In genomic region chr14:104769324-104770071, GRCh38 we compare ENCODE assay signal across 26 cellular contexts. TPM values are rescaled to one million over a fixed set of nuclear protein-coding genes. Genes with fewer than 3 reads are reported as not detected.
A peak's percentile ranks its signal among the peaks of the same experiment; 100 is the strongest.
DNase-seq lines count a peak whose midpoint lies in the region; ATAC-seq, FAIRE-seq and TF ChIP-seq lines count a peak whose summit lies in the region.
"Had no signal": no experiment of that assay in that cellular context is flagged by ENCODE, and none has a peak within 500 bp of the region (broad histone marks: within the 10 kb centered on the region; RNA-seq: fewer than 3 reads in every experiment).

No MANE protein-coding gene starts in this region.

- FAIRE-seq in GM12878 (lab: Jason Lieb, UNC) = no peak
- FAIRE-seq: endometrium, small intestine had no signal

- no peak overlapping the region for H3K4me2 ChIP-seq in SK-N-SH
- H3K4me2 ChIP-seq in Loucy (ENCODE audit: low read depth, low read length, poor library complexity, severe bottlenecking) = peak overlapping the region; percentile 52
- H3K4me2 ChIP-seq in GM12878 (ENCODE audit: control insufficient read depth, insufficient read depth) = no peak overlapping the region

- H4K20me1 ChIP-seq in SK-N-SH (ENCODE audit: insufficient read depth) = no peaks in the 10 kb centered on the region
- no peaks in the 10 kb centered on the region for H4K20me1 ChIP-seq in Loucy (ENCODE audit: insufficient read depth, low read length, poor library complexity, severe bottlenecking)
- H4K20me1 ChIP-seq in GM12878 (ENCODE audit: control insufficient read depth, insufficient read depth) = no peaks in the 10 kb centered on the region

- H3K27me3 Mint-ChIP-seq in neural crest cell (ENCODE audit: low read depth) = no peaks in the 10 kb centered on the region
- no peaks in the 10 kb centered on the region for H3K27me3 Mint-ChIP-seq in CD8-positive, alpha-beta memory T cell
- H3K27me3 Mint-ChIP-seq: activated naive CD8-positive, alpha-beta T cell treated with anti-CD3 and anti-CD28 coated beads, Interleukin-2, amount 10 ng/mL, durations not matched to agents 7 days and 5 days; B cell had no signal

- no peak overlapping the region; a peak in 1 of 4 replicates for H3K27ac ChIP-seq in SK-N-SH (ENCODE audit: low read depth in 2 of 2, low read length in 1 of 2)
- no peak overlapping the region for H3K27ac ChIP-seq in GM12878 (ENCODE audit: control insufficient read depth, insufficient read depth)
- H3K27ac ChIP-seq in suprapubic skin = no peak overlapping the region
- no peak overlapping the region for H3K27ac ChIP-seq in CD8-positive, alpha-beta memory T cell (ENCODE audit: low read depth, low read length)
- H3K27ac ChIP-seq: brain microvascular endothelial cell, left lung, SJSA1 had no signal

- H3F3A ChIP-seq in SK-N-SH (replicated peaks; ENCODE audit: insufficient read depth) = peaks cover 32% of the 10 kb centered on the region
- H3F3A ChIP-seq in Loucy (ENCODE audit: low read depth) = peaks cover 3% of the 10 kb centered on the region; the same call in 1 of the 2 replicates

- H3K4me1 Mint-ChIP-seq in neural crest cell = peaks cover 21% of the 10 kb centered on the region
- H3K4me1 Mint-ChIP-seq in CD8-positive, alpha-beta memory T cell = peaks cover 0 to 15% (median 3%) of the 10 kb centered on the region in 3 donors

- CTCF ChIA-PET in SK-N-SH (lab: Yijun Ruan, JAX) = interaction anchor here (0.9 to 6.5 kb wide), 26 partner anchors 8 to 249 kb away, joined by 3 to 85 read pairs (median 8); partner anchors contain the start of genes AKT1, CEP170B, SIVA1 and ZBTB42
- CTCF ChIA-PET in GM12878 (lab: Yijun Ruan, JAX) = interaction anchor here (0.6 to 3.0 kb wide), 6 partner anchors 17 to 79 kb away, joined by 3 to 48 read pairs (median 10); partner anchors contain the start of gene SIVA1
- CTCF ChIA-PET in CD8-positive, alpha-beta memory T cell (lab: Charles Lee) = interaction anchor here (1.0 to 8.7 kb wide), 10 partner anchors 8 to 102 kb away, joined by 3 to 118 read pairs (median 8); partner anchors contain the start of gene SIVA1

- RAD21 ChIA-PET in GM12878 (lab: Charles Lee; ENCODE audit: unreplicated experiment) = interaction anchor here (1.7 to 3.5 kb wide), 2 partner anchors 17 to 57 kb away, joined by 8 to 33 read pairs; partner anchors contain the start of gene SIVA1

- TF ChIP-seq CTCF in SK-N-SH (IDR thresholded peaks at IDR 0.05) (no peak), Loucy (conservative IDR thresholded peaks at IDR 0.05; ENCODE audit: low read length) (no peak), GM12878 (IDR thresholded peaks at IDR 0.05 in 2 of 3, conservative IDR thresholded peaks at IDR 0.05 in 1 of 3; ENCODE audit: control insufficient read depth in 2 of 3, extremely low read depth in 1 of 3, insufficient read depth in 1 of 3, low read depth in 3 of 3, low read length in 3 of 3) (no peak), neural crest cell (conservative IDR thresholded peaks at IDR 0.05) (no peak), suprapubic skin (IDR thresholded peaks at IDR 0.05) (no peak)

- peaks cover 8 to 34% of the 10 kb centered on the region in 2 experiments for H3K36me3 ChIP-seq in SK-N-SH (replicated peaks in 1 of 2; ENCODE audit: control insufficient read depth in 1 of 2, insufficient read depth in 2 of 2, low read length in 1 of 2)
- peaks cover 34% of the 10 kb centered on the region for H3K36me3 ChIP-seq in Loucy (ENCODE audit: insufficient read depth, low read length)
- peaks cover 5 to 14% of the 10 kb centered on the region in 2 experiments; a peak in 3 of 4 replicates for H3K36me3 ChIP-seq in GM12878 (ENCODE audit: control insufficient read depth in 2 of 2, insufficient read depth in 2 of 2, low read length in 1 of 2)
- H3K36me3 ChIP-seq in suprapubic skin = peaks cover 40% of the 10 kb centered on the region
- H3K36me3 ChIP-seq in CD8-positive, alpha-beta memory T cell (ENCODE audit: insufficient read depth, low read length) = no peaks in the 10 kb centered on the region

- POLR2A ChIA-PET in SK-N-SH (lab: Yijun Ruan, JAX) (interaction anchor here (0.7 to 1.1 kb wide), 4 partner anchors 17 to 216 kb away, joined by 3 to 5 read pairs (median 3); partner anchors contain the start of genes CLBA1 and SIVA1), GM12878 (lab: Charles Lee) (interaction anchor here (1.5 kb wide), 1 partner anchor 57 kb away, joined by 5 read pairs; no protein-coding TSS in a partner anchor)
- POLR2A ChIA-PET in CD8-positive, alpha-beta memory T cell (lab: Charles Lee) = interaction anchor here (0.8 to 1.5 kb wide), 3 partner anchors 17 to 52 kb away, joined by 3 to 7 read pairs (median 7); partner anchors contain the start of genes SIVA1 and ZBTB42

- in situ Hi-C loops in GM12878 (cut with MboI) = loop anchor here (5.0 kb wide), 1 partner anchor 53 kb away; no protein-coding TSS in a partner anchor

- TF ChIP-seq POLR2A in GM12878 (IDR thresholded peaks at IDR 0.05; ENCODE audit: low read depth, low read length) (no peak), suprapubic skin (IDR thresholded peaks at IDR 0.05) (no peak)

- H3K9me3 ChIP-seq in SK-N-SH (no peaks in the 10 kb centered on the region), Loucy (ENCODE audit: insufficient read depth, low read depth, low read length) (no peaks in the 10 kb centered on the region; the same call in 1 of the 2 replicates), GM12878 (replicated peaks; ENCODE audit: control insufficient read depth, insufficient read depth, low read length) (no peaks in the 10 kb centered on the region; the same call in 2 of the 3 replicates), suprapubic skin (no peaks in the 10 kb centered on the region)
- H3K9me3 ChIP-seq in CD8-positive, alpha-beta memory T cell (ENCODE audit: low read length) = no peaks in the 10 kb centered on the region

- H3K9me3 Mint-ChIP-seq in neural crest cell = no peaks in the 10 kb centered on the region
- H3K9me3 Mint-ChIP-seq in CD8-positive, alpha-beta memory T cell = peaks cover 0 to 2% (median 0%) of the 10 kb centered on the region in 5 donors
- H3K9me3 Mint-ChIP-seq: activated naive CD8-positive, alpha-beta T cell treated with anti-CD3 and anti-CD28 coated beads, Interleukin-2, amount 10 ng/mL, durations not matched to agents 7 days and 5 days; immature natural killer cell had no signal

- H2AFZ ChIP-seq in SK-N-SH (ENCODE audit: low read depth) = no peak overlapping the region
- no peak overlapping the region for H2AFZ ChIP-seq in Loucy (ENCODE audit: low read length)
- H2AFZ ChIP-seq in GM12878 (ENCODE audit: control insufficient read depth, low read depth, low read length) = no peak overlapping the region

- H3K9ac ChIP-seq in SK-N-SH = no peak overlapping the region
- no peak overlapping the region for H3K9ac ChIP-seq in Loucy (ENCODE audit: low read depth, low read length, poor library complexity, severe bottlenecking)
- H3K9ac ChIP-seq in GM12878 (ENCODE audit: control insufficient read depth, insufficient read depth, low read length) = no peak overlapping the region

- H3K79me2 ChIP-seq in SK-N-SH (ENCODE audit: insufficient read depth) = no peaks in the 10 kb centered on the region
- peaks cover 6% of the 10 kb centered on the region for H3K79me2 ChIP-seq in Loucy (ENCODE audit: insufficient read depth, low read length)
- no peaks in the 10 kb centered on the region for H3K79me2 ChIP-seq in GM12878 (ENCODE audit: control insufficient read depth, insufficient read depth, low read length)

- H3K36me3 Mint-ChIP-seq in neural crest cell (ENCODE audit: low read depth) = peaks cover 23% of the 10 kb centered on the region
- H3K36me3 Mint-ChIP-seq in CD8-positive, alpha-beta memory T cell = peaks cover 6 to 37% (median 7%) of the 10 kb centered on the region in 3 donors

- H3K27ac Mint-ChIP-seq in neural crest cell (ENCODE audit: unreplicated experiment) = peak overlapping the region; percentile 43
- H3K27ac Mint-ChIP-seq in CD8-positive, alpha-beta memory T cell = peak overlapping the region in 1 of 8 donors; percentile 56
- H3K27ac Mint-ChIP-seq: B cell; T-helper 2 cell treated with Interferon-gamma antibody and Interleukin-4, amounts not matched to agents 5 μg/mL and 100 μg/mL, for 36 hours had no signal

- TSS peak; percentile 82 for BruUV-seq in GM12878 (replicated peaks; lab: Mats Ljungman, UMichigan)

- H3K27me3 ChIP-seq in SK-N-SH (ENCODE audit: insufficient read depth) (no peaks in the 10 kb centered on the region), Loucy (ENCODE audit: insufficient read depth, low read length, poor library complexity, severe bottlenecking) (no peaks in the 10 kb centered on the region), GM12878 (replicated peaks in 1 of 2; ENCODE audit: control insufficient read depth in 2 of 2, insufficient read depth in 2 of 2, low read length in 1 of 2) (no peaks in the 10 kb centered on the region), suprapubic skin (no peaks in the 10 kb centered on the region)
- no peaks in the 10 kb centered on the region for H3K27me3 ChIP-seq in CD8-positive, alpha-beta memory T cell (ENCODE audit: insufficient read depth, low read length, poor library complexity, severe bottlenecking)
- H3K27me3 ChIP-seq: brain microvascular endothelial cell, heart right ventricle, left lung, SJSA1 had no signal

- WGBS in SK-N-SH (ENCODE audit: low lambda C conversion rate) = 88% methylated on average over 18 of the region's 18 CpGs
- 89% methylated on average over 18 of the region's 18 CpGs for WGBS in GM12878 (ENCODE audit: insufficient coverage, insufficient replicate concordance, low lambda C conversion rate, missing lambda C conversion rate)
- 78% methylated on average over 15 of the region's 18 CpGs for WGBS in suprapubic skin

- TF ChIP-seq RAD21 in SK-N-SH (IDR thresholded peaks at IDR 0.05; ENCODE audit: low read length) = no peak
- no peak for TF ChIP-seq RAD21 in GM12878 (IDR thresholded peaks at IDR 0.05; ENCODE audit: insufficient read depth, low read depth, low read length)

- DNase-seq in SK-N-SH (peak; percentile 31), GM12878 (ENCODE audit: low read depth, low spot score) (no peak), neural crest cell (ENCODE audit: low read depth, low spot score) (no peak), suprapubic skin (ENCODE audit: low spot score in 2 of 2) (no peak)
- no peak for DNase-seq in CD8-positive, alpha-beta memory T cell
- DNase-seq: 8988T; activated CD4-positive, CD25-positive, alpha-beta regulatory T cell; activated naive CD8-positive, alpha-beta T cell treated with anti-CD3 and anti-CD28 coated beads, Interleukin-2, amount 10 ng/mL, durations not matched to agents 7 days and 5 days; activated T-cell treated with anti-CD3 and anti-CD28 coated beads, Interleukin-2, amount 50 U/mL, for 48 hours; brain microvascular endothelial cell; immature natural killer cell; NCI-H2029 treated with DMSO at 0.1 percent for 48 hours; NCI-H345; small intestine; stimulated activated CD4-positive, alpha-beta T cell treated with anti-CD3 and anti-CD28 coated beads, Interleukin-2, amount 100 ng/mL, for 48 hours had no signal

- H3K9me2 ChIP-seq in SK-N-SH (no peaks in the 10 kb centered on the region), Loucy (replicated peaks; ENCODE audit: low read depth, low read length) (no peaks in the 10 kb centered on the region)

- peak overlapping the region; percentile 47 for H3K4me3 Mint-ChIP-seq in neural crest cell
- H3K4me3 Mint-ChIP-seq in CD8-positive, alpha-beta memory T cell = no peak overlapping the region
- H3K4me3 Mint-ChIP-seq: activated naive CD8-positive, alpha-beta T cell treated with anti-CD3 and anti-CD28 coated beads, Interleukin-2, amount 10 ng/mL, durations not matched to agents 7 days and 5 days; B cell; immature natural killer cell; T-helper 2 cell treated with Interferon-gamma antibody and Interleukin-4, amounts not matched to agents 5 μg/mL and 100 μg/mL, for 36 hours had no signal

- no peak overlapping the region for H3K4me3 ChIP-seq in SK-N-SH (ENCODE audit: low read depth in 2 of 2, low read length in 1 of 2)
- H3K4me3 ChIP-seq in Loucy (ENCODE audit: low read length, poor library complexity, severe bottlenecking) = no peak overlapping the region
- no peak overlapping the region for H3K4me3 ChIP-seq in GM12878
- H3K4me3 ChIP-seq in suprapubic skin = no peak overlapping the region
- no peak overlapping the region for H3K4me3 ChIP-seq in CD8-positive, alpha-beta memory T cell (ENCODE audit: low read length)
- H3K4me3 ChIP-seq: coronary artery, heart right ventricle, left lung, SJSA1 had no signal

- TF ChIP-seq EP300 in SK-N-SH (IDR thresholded peaks at IDR 0.05; ENCODE audit: borderline replicate concordance in 1 of 2, low read depth in 1 of 2, low read length in 1 of 2) = no peak
- TF ChIP-seq EP300 in GM12878 (IDR thresholded peaks at IDR 0.05; ENCODE audit: borderline replicate concordance in 1 of 2, control insufficient read depth in 1 of 2, low read depth in 2 of 2, low read length in 2 of 2) = no peak
- no peak for TF ChIP-seq EP300 in suprapubic skin (IDR thresholded peaks at IDR 0.05)

- SMC1A ChIA-PET in GM12878 (lab: Charles Lee; ENCODE audit: uncharacterized antibody, unreplicated experiment) = interaction anchor here (1.1 to 1.5 kb wide), 2 partner anchors 42 to 56 kb away, joined by 3 to 6 read pairs; no protein-coding TSS in a partner anchor

- ATAC-seq in SK-N-SH treated with all-trans-retinoic acid at 6 μM for 48 hours (no peak), GM12878 (no peak), GM18861 (IDR thresholded peaks at IDR 0.05; ENCODE audit: unreplicated experiment) (no peak)

- H3K4me1 ChIP-seq in SK-N-SH (ENCODE audit: control insufficient read depth in 1 of 2, insufficient read depth in 2 of 2, low read depth in 1 of 2, low read length in 1 of 2) (peaks cover 0 to 7% of the 10 kb centered on the region in 2 experiments; a peak in 1 of 4 replicates), Loucy (ENCODE audit: insufficient read depth, low read length, poor library complexity, severe bottlenecking) (peaks cover 10% of the 10 kb centered on the region), GM12878 (ENCODE audit: control insufficient read depth, insufficient read depth, low read length) (no peaks in the 10 kb centered on the region; the same call in 1 of the 2 replicates), suprapubic skin (peaks cover 9% of the 10 kb centered on the region)
- H3K4me1 ChIP-seq in CD8-positive, alpha-beta memory T cell (ENCODE audit: insufficient read depth, low read length) = no peaks in the 10 kb centered on the region

- intact Hi-C loops in GM12878 (cut with micrococcal nuclease; ENCODE audit: unreplicated experiment) = no loop called here

RNA-seq across cellular contexts. Expression of gene SIVA1, which starts 16.6 kb away (rescaled TPM):
- polyA plus RNA-seq in SK-N-SH (2012; rRNA removed) (122 and 137 TPM in 2 replicates), GM12878 (2011; rRNA removed) (29.6 and 75.5 TPM in 2 replicates), GM12878 (2014; fragmentation: Illumina TruSeq; extraction: Trizol) (4.0 and 7.6 TPM in 2 replicates), GM12878 (2014; fragmentation: Nextera tagmentation; extraction: Ambion mirVana) (10 to 100 TPM in 1 of 2 experiments, 1 to 10 TPM in 1; 4.6 to 30.6 TPM), GM12878 (2014; rRNA removed) (173 and 207 TPM in 2 replicates), GM12878 (2016; fragmentation: Nextera tagmentation; extraction: Ambion mirVana) (100 to 1,000 TPM; 270 to 282 TPM)
- polyA plus RNA-seq in SK-N-SH (2012; cell fraction: cytosol; rRNA removed) = 57.2 and 97.8 TPM in 2 replicates
- polyA plus RNA-seq in SK-N-SH (2012; cell fraction: nucleus; rRNA removed) = 109 and 142 TPM in 2 replicates
- 37.5 and 51.8 TPM in 2 replicates for total RNA-seq in GM12878 (2013; cell fraction: nucleolus; rRNA removed)
- total RNA-seq in GM12878 (2014; rRNA removed) (182 and 197 TPM in 2 replicates), GM12878 (2014; rRNA removed; fragmentation: Illumina TruSeq; extraction: Trizol) (18.8 and 26.6 TPM in 2 replicates), GM12878 (2021) (128 and 137 TPM in 2 replicates), neural crest cell (109 and 121 TPM in 2 replicates), suprapubic skin (100 to 1,000 TPM in 3 of 4 donors, 10 to 100 TPM in 1; 94.0 to 159 (median 142) TPM)
- polyA plus RNA-seq in GM12878 (2011; ENCODE audit: low read depth) = 32.1 TPM
- 159 and 299 TPM in 2 replicates for polyA plus RNA-seq in GM12878 (2011; cell fraction: cytosol; rRNA removed)
- 166 and 180 TPM in 2 replicates for polyA plus RNA-seq in GM12878 (2011; cell fraction: nucleus; rRNA removed)
- polyA plus RNA-seq in GM12878 (2012) = 63.7 and 67.4 TPM in 2 replicates
- 23.3 and 46.5 TPM in 2 replicates for polyA minus RNA-seq in GM12878 (2011; rRNA and poly(A)+ RNA removed)
- polyA minus RNA-seq in GM12878 (2011; cell fraction: cytosol; rRNA and poly(A)+ RNA removed) = 29.1 and 29.4 TPM in 2 replicates
- 18.7 and 28.8 TPM in 2 replicates for polyA minus RNA-seq in GM12878 (2011; cell fraction: nucleus; rRNA and poly(A)+ RNA removed)
- total RNA-seq in CD8-positive, alpha-beta memory T cell = 100 to 1,000 TPM; 150 to 175 TPM
- polyA plus RNA-seq in CD8-positive, alpha-beta memory T cell = 227 TPM

RNA-seq across cellular contexts. Expression of gene AKT1, which starts 26.1 kb away (rescaled TPM):
- polyA plus RNA-seq in SK-N-SH (2012; rRNA removed) (185 and 198 TPM in 2 replicates), GM12878 (2011; rRNA removed) (44.8 and 70.3 TPM in 2 replicates), GM12878 (2014; fragmentation: Illumina TruSeq; extraction: Trizol) (19.3 and 55.4 TPM in 2 replicates), GM12878 (2014; fragmentation: Nextera tagmentation; extraction: Ambion mirVana) (1 to 10 TPM in 1 of 2 experiments, under 1 TPM in 1; 0.63 to 1.4 TPM), GM12878 (2014; rRNA removed) (92.3 and 101 TPM in 2 replicates), GM12878 (2016; fragmentation: Nextera tagmentation; extraction: Ambion mirVana) (1 to 10 TPM; 9.0 to 9.2 TPM)
- polyA plus RNA-seq in SK-N-SH (2012; cell fraction: cytosol; rRNA removed) = 99.2 and 137 TPM in 2 replicates
- 365 and 420 TPM in 2 replicates for polyA plus RNA-seq in SK-N-SH (2012; cell fraction: nucleus; rRNA removed)
- total RNA-seq in GM12878 (2013; cell fraction: nucleolus; rRNA removed) = 49.2 and 56.5 TPM in 2 replicates
- total RNA-seq in GM12878 (2014; rRNA removed) (70.8 and 83.6 TPM in 2 replicates), GM12878 (2014; rRNA removed; fragmentation: Illumina TruSeq; extraction: Trizol) (55.9 and 62.4 TPM in 2 replicates), GM12878 (2021) (102 and 110 TPM in 2 replicates), neural crest cell (179 and 191 TPM in 2 replicates), suprapubic skin (10 to 100 TPM; 63.1 to 77.6 (median 70.4) TPM)
- 19.1 TPM for polyA plus RNA-seq in GM12878 (2011; ENCODE audit: low read depth)
- polyA plus RNA-seq in GM12878 (2011; cell fraction: cytosol; rRNA removed) = 99.2 and 131 TPM in 2 replicates
- 234 and 307 TPM in 2 replicates for polyA plus RNA-seq in GM12878 (2011; cell fraction: nucleus; rRNA removed)
- polyA plus RNA-seq in GM12878 (2012) = 50.8 and 57.6 TPM in 2 replicates
- 64.3 and 96.2 TPM in 2 replicates for polyA minus RNA-seq in GM12878 (2011; rRNA and poly(A)+ RNA removed)
- polyA minus RNA-seq in GM12878 (2011; cell fraction: cytosol; rRNA and poly(A)+ RNA removed) = 42.0 and 48.6 TPM in 2 replicates
- polyA minus RNA-seq in GM12878 (2011; cell fraction: nucleus; rRNA and poly(A)+ RNA removed) = 23.0 and 34.0 TPM in 2 replicates
- total RNA-seq in CD8-positive, alpha-beta memory T cell = 100 to 1,000 TPM; 147 to 150 TPM
- polyA plus RNA-seq in CD8-positive, alpha-beta memory T cell = 34.1 TPM

RNA-seq across cellular contexts. Expression of gene ZBTB42, which starts 31.4 kb away (rescaled TPM):
- polyA plus RNA-seq in SK-N-SH (2012; rRNA removed) = 2.9 and 3.1 TPM in 2 replicates
- 1.4 and 2.2 TPM in 2 replicates for polyA plus RNA-seq in SK-N-SH (2012; cell fraction: cytosol; rRNA removed)
- 1.7 TPM in 2 replicates for polyA plus RNA-seq in SK-N-SH (2012; cell fraction: nucleus; rRNA removed)
- 1.8 and 3.7 TPM in 2 replicates for total RNA-seq in GM12878 (2013; cell fraction: nucleolus; rRNA removed)
- 0.33 and 0.68 TPM in 2 replicates for total RNA-seq in GM12878 (2014; rRNA removed)
- 0.46 and 0.54 TPM in 2 replicates for total RNA-seq in GM12878 (2014; rRNA removed; fragmentation: Illumina TruSeq; extraction: Trizol)
- total RNA-seq in GM12878 (2021) = 1.2 and 1.3 TPM in 2 replicates
- 0.07 TPM for polyA plus RNA-seq in GM12878 (2011; ENCODE audit: low read depth)
- 0.10 and 0.22 TPM in 2 replicates for polyA plus RNA-seq in GM12878 (2011; rRNA removed)
- polyA plus RNA-seq in GM12878 (2011; cell fraction: cytosol; rRNA removed) = 0.36 and 0.38 TPM in 2 replicates
- 0.61 and 0.97 TPM in 2 replicates for polyA plus RNA-seq in GM12878 (2011; cell fraction: nucleus; rRNA removed)
- 0.27 and 0.28 TPM in 2 replicates for polyA plus RNA-seq in GM12878 (2012)
- polyA plus RNA-seq in GM12878 (2014; fragmentation: Illumina TruSeq; extraction: Trizol) = 0.13 TPM in 1 of 2 replicates, not detected in the other
- under 1 TPM in 1 of 2 experiments, not detected in 1; 0.05 TPM for polyA plus RNA-seq in GM12878 (2014; fragmentation: Nextera tagmentation; extraction: Ambion mirVana)
- 0.51 and 0.94 TPM in 2 replicates for polyA plus RNA-seq in GM12878 (2014; rRNA removed)
- polyA plus RNA-seq in GM12878 (2016; fragmentation: Nextera tagmentation; extraction: Ambion mirVana) = under 1 TPM in 1 of 2 experiments, not detected in 1; 0.23 TPM
- polyA minus RNA-seq in GM12878 (2011; rRNA and poly(A)+ RNA removed) = 0.44 and 1.7 TPM in 2 replicates
- 0.53 TPM in 1 of 2 replicates, not detected in the other for polyA minus RNA-seq in GM12878 (2011; cell fraction: cytosol; rRNA and poly(A)+ RNA removed)
- 2.9 and 3.4 TPM in 2 replicates for polyA minus RNA-seq in GM12878 (2011; cell fraction: nucleus; rRNA and poly(A)+ RNA removed)
- 2.2 and 2.7 TPM in 2 replicates for total RNA-seq in neural crest cell
- 1 to 10 TPM; 3.7 to 9.8 (median 7.8) TPM for total RNA-seq in suprapubic skin
- total RNA-seq in CD8-positive, alpha-beta memory T cell = 1 to 10 TPM; 3.3 to 3.5 TPM
- 2.7 TPM for polyA plus RNA-seq in CD8-positive, alpha-beta memory T cell
- polyA plus RNA-seq: neural cell had no signal

RNA-seq across cellular contexts. Expression of gene ADSS1, which starts 45.5 kb away (rescaled TPM):
- 11.8 and 14.3 TPM in 2 replicates for polyA plus RNA-seq in SK-N-SH (2012; rRNA removed)
- 11.0 and 11.2 TPM in 2 replicates for polyA plus RNA-seq in SK-N-SH (2012; cell fraction: cytosol; rRNA removed)
- polyA plus RNA-seq in SK-N-SH (2012; cell fraction: nucleus; rRNA removed) = 44.6 and 48.8 TPM in 2 replicates
- total RNA-seq in GM12878 (2013; cell fraction: nucleolus; rRNA removed) = 0.96 TPM in 1 of 2 replicates, not detected in the other
- total RNA-seq in GM12878 (2014; rRNA removed) = not detected in 2 replicates
- not detected in 2 replicates for total RNA-seq in GM12878 (2014; rRNA removed; fragmentation: Illumina TruSeq; extraction: Trizol)
- total RNA-seq in GM12878 (2021) = 0.28 TPM in 1 of 2 replicates, not detected in the other
- polyA plus RNA-seq in GM12878 (2011; ENCODE audit: low read depth) = not detected
- polyA plus RNA-seq in GM12878 (2011; rRNA removed) = 0.19 and 0.39 TPM in 2 replicates
- polyA plus RNA-seq in GM12878 (2011; cell fraction: cytosol; rRNA removed) = 0.08 and 0.21 TPM in 2 replicates
- polyA plus RNA-seq in GM12878 (2011; cell fraction: nucleus; rRNA removed) = 0.87 and 1.3 TPM in 2 replicates
- 0.22 and 0.65 TPM in 2 replicates for polyA plus RNA-seq in GM12878 (2012)
- 0.12 TPM in 1 of 2 replicates, not detected in the other for polyA plus RNA-seq in GM12878 (2014; fragmentation: Illumina TruSeq; extraction: Trizol)
- polyA plus RNA-seq in GM12878 (2014; fragmentation: Nextera tagmentation; extraction: Ambion mirVana) = under 1 TPM in 1 of 2 experiments, not detected in 1; 0.11 TPM
- polyA plus RNA-seq in GM12878 (2014; rRNA removed) = 0.45 TPM in 1 of 2 replicates, not detected in the other
- not detected for polyA plus RNA-seq in GM12878 (2016; fragmentation: Nextera tagmentation; extraction: Ambion mirVana)
- 0.10 TPM in 1 of 2 replicates, not detected in the other for polyA minus RNA-seq in GM12878 (2011; rRNA and poly(A)+ RNA removed)
- polyA minus RNA-seq in GM12878 (2011; cell fraction: cytosol; rRNA and poly(A)+ RNA removed) = not detected in 2 replicates
- polyA minus RNA-seq in GM12878 (2011; cell fraction: nucleus; rRNA and poly(A)+ RNA removed) = 0.38 TPM in 1 of 2 replicates, not detected in the other
- total RNA-seq in neural crest cell = 4.4 and 5.0 TPM in 2 replicates
- total RNA-seq in suprapubic skin = 10 to 100 TPM in 2 of 4 donors, 1 to 10 TPM in 2; 2.8 to 12.4 (median 9.0) TPM
- total RNA-seq in CD8-positive, alpha-beta memory T cell = 1 to 10 TPM; 1.4 to 1.5 TPM
- 1.6 TPM for polyA plus RNA-seq in CD8-positive, alpha-beta memory T cell
